9 cellular contexts compared by ENCODE assay signal in the genomic region with DNA sequence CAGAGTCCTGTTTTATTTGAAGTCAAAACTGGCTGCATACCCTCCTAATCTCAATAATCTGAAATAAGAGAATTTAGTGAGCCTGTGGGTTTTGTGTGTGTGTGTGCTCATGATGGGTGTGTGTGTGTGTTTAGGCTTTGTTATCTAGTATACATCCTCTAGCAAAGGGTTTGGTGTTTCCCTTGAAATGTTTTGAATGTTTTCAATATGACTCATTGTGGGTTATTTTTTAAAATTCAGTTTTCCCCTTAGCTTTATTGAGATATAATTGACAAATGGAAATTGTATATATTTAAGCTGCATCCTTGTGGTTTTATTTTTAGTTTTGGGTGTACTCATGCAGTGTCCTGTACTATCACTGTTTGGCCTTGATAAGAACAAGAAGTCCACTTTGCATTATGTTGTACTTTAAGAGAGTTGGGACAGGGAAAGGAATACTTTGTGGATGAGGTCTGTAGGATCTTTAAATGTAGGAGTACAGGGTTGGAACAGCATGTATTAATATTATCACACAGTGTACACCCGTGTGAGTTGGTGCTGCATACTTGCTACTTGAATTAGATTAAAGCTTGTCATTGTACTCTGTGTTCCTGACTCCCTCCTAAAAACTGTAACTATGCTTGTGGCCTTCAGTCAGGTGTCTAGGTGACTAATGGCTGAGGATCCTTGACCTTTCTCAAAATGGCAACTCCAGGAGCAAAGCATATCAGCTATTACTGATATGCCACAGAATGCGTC. TPM values are rescaled to one million over a fixed set of nuclear protein-coding genes. Genes with fewer than 3 reads are reported as not detected.
DNase-seq lines count a peak whose midpoint lies in the region; ATAC-seq lines count a peak whose summit lies in the region.
"Had no signal": no experiment of that assay in that cellular context is flagged by ENCODE, and none has a peak within 500 bp of the region (broad histone marks: within the 10 kb centered on the region; RNA-seq: fewer than 3 reads in every experiment).

No MANE protein-coding gene starts in this region.

- no peaks in the 10 kb centered on the region for H3K9me3 ChIP-seq in CD4-positive, CD25-positive, alpha-beta regulatory T cell (ENCODE audit: control insufficient read depth in 2 of 2, low read length in 2 of 2)

- no peaks in the 10 kb centered on the region for H3K36me3 Mint-ChIP-seq in CD4-positive, CD25-positive, alpha-beta regulatory T cell
- H3K36me3 Mint-ChIP-seq in activated CD8-positive, alpha-beta T cell treated with anti-CD3 and anti-CD28 coated beads, Interleukin-2, amount 10 ng/mL, durations not matched to agents 7 days and 5 days (ENCODE audit: low read depth) = no peaks in the 10 kb centered on the region
- no peaks in the 10 kb centered on the region for H3K36me3 Mint-ChIP-seq in immature natural killer cell

- H3K4me1 ChIP-seq in CD4-positive, CD25-positive, alpha-beta regulatory T cell (ENCODE audit: control insufficient read depth, insufficient read depth, low read length, poor library complexity, severe bottlenecking) = peaks cover 27% of the 10 kb centered on the region

- no peaks in the 10 kb centered on the region for H3K36me3 ChIP-seq in CD4-positive, CD25-positive, alpha-beta regulatory T cell (ENCODE audit: control insufficient read depth, insufficient read depth, low read length)

- H3K9me3 Mint-ChIP-seq in CD4-positive, CD25-positive, alpha-beta regulatory T cell = peaks cover 0 to 2% (median 0%) of the 10 kb centered on the region in 7 donors
- H3K9me3 Mint-ChIP-seq in activated CD8-positive, alpha-beta T cell treated with anti-CD3 and anti-CD28 coated beads, Interleukin-2, amount 10 ng/mL, durations not matched to agents 7 days and 5 days (ENCODE audit: insufficient read depth) = no peaks in the 10 kb centered on the region
- no peaks in the 10 kb centered on the region for H3K9me3 Mint-ChIP-seq in immature natural killer cell
- H3K9me3 Mint-ChIP-seq: brain had no signal

- no peaks in the 10 kb centered on the region for H3K27me3 ChIP-seq in CD4-positive, CD25-positive, alpha-beta regulatory T cell (ENCODE audit: control insufficient read depth, insufficient read depth, low read length)

- peak overlapping the region in 2 of 4 donors; percentile 3 to 53 for H3K4me3 Mint-ChIP-seq in CD4-positive, CD25-positive, alpha-beta regulatory T cell
- H3K4me3 Mint-ChIP-seq in activated CD8-positive, alpha-beta T cell treated with anti-CD3 and anti-CD28 coated beads, Interleukin-2, amount 10 ng/mL, durations not matched to agents 7 days and 5 days = peak overlapping the region; percentile 26
- peak overlapping the region in 4 of 5 donors; percentile 2 to 56 (median 29) for H3K4me3 Mint-ChIP-seq in immature natural killer cell
- H3K4me3 Mint-ChIP-seq: brain had no signal

- peak in 2 of 3 donors; percentile 27 to 80 for DNase-seq in CD4-positive, CD25-positive, alpha-beta regulatory T cell
- DNase-seq in HCEC 1CT (peak; percentile 86), immature natural killer cell (no peak), NCI-H1092 treated with DMSO at 0.1 percent for 48 hours (lab: John Stamatoyannopoulos, UW) (no peak), nucleus accumbens (lab: John Stamatoyannopoulos, UW) (no peak), hypothalamus (lab: John Stamatoyannopoulos, UW) (no peak), left lobe of liver (ENCODE audit: low spot score) (no peak)
- DNase-seq in activated CD8-positive, alpha-beta T cell treated with anti-CD3 and anti-CD28 coated beads, Interleukin-2, amount 10 ng/mL, durations not matched to agents 7 days and 5 days = peak; percentile 42

- peak overlapping the region in 2 of 3 donors; percentile 25 to 66 for H3K27ac Mint-ChIP-seq in CD4-positive, CD25-positive, alpha-beta regulatory T cell
- peak overlapping the region; percentile 56 for H3K27ac Mint-ChIP-seq in activated CD8-positive, alpha-beta T cell treated with anti-CD3 and anti-CD28 coated beads, Interleukin-2, amount 10 ng/mL, durations not matched to agents 7 days and 5 days
- peak overlapping the region; percentile 2 to 61 (median 11) for H3K27ac Mint-ChIP-seq in immature natural killer cell

- POLR2A ChIA-PET in activated CD8-positive, alpha-beta T cell treated with anti-CD3 and anti-CD28 coated beads, Interleukin-2, amount 10 ng/mL, durations not matched to agents 7 days and 5 days (lab: Charles Lee) = interaction anchor here (1.1 kb wide), 1 partner anchor 284 kb away, joined by 3 read pairs; a partner anchor contains a TSS

- no peaks in the 10 kb centered on the region for H3K27me3 Mint-ChIP-seq in CD4-positive, CD25-positive, alpha-beta regulatory T cell
- no peaks in the 10 kb centered on the region for H3K27me3 Mint-ChIP-seq in activated CD8-positive, alpha-beta T cell treated with anti-CD3 and anti-CD28 coated beads, Interleukin-2, amount 10 ng/mL, durations not matched to agents 7 days and 5 days (ENCODE audit: low read depth)
- peaks cover 0 to 2% (median 0%) of the 10 kb centered on the region in 3 donors for H3K27me3 Mint-ChIP-seq in immature natural killer cell (ENCODE audit: low read depth in 3 of 3)
- H3K27me3 Mint-ChIP-seq: brain had no signal

- H3K4me3 ChIP-seq in CD4-positive, CD25-positive, alpha-beta regulatory T cell (ENCODE audit: low read depth, low read length) = peak overlapping the region; percentile 13

- no peak overlapping the region for H3K27ac ChIP-seq in CD4-positive, CD25-positive, alpha-beta regulatory T cell (ENCODE audit: insufficient read depth, low read length, poor library complexity, severe bottlenecking)

- peak; percentile 58 to 73 for ATAC-seq in CD4-positive, CD25-positive, alpha-beta regulatory T cell (ENCODE audit: low read depth in 2 of 2)
- peak; percentile 74 for ATAC-seq in activated CD8-positive, alpha-beta T cell treated with anti-CD3 and anti-CD28 coated beads, Interleukin-2, amount 10 ng/mL, durations not matched to agents 7 days and 5 days
- ATAC-seq in left lobe of liver = no peak

- CTCF ChIA-PET in activated CD8-positive, alpha-beta T cell treated with anti-CD3 and anti-CD28 coated beads, Interleukin-2, amount 10 ng/mL, durations not matched to agents 7 days and 5 days (lab: Charles Lee) = interaction anchor here (0.6 to 2.4 kb wide), 12 partner anchors 21 to 177 kb away, joined by 3 to 13 read pairs (median 5); no protein-coding TSS in a partner anchor

- peaks cover 20 to 37% (median 22%) of the 10 kb centered on the region in 4 donors for H3K4me1 Mint-ChIP-seq in CD4-positive, CD25-positive, alpha-beta regulatory T cell
- H3K4me1 Mint-ChIP-seq in activated CD8-positive, alpha-beta T cell treated with anti-CD3 and anti-CD28 coated beads, Interleukin-2, amount 10 ng/mL, durations not matched to agents 7 days and 5 days (ENCODE audit: low read depth) = peaks cover 43% of the 10 kb centered on the region
- peaks cover 52 to 82% of the 10 kb centered on the region in 2 donors for H3K4me1 Mint-ChIP-seq in immature natural killer cell

RNA-seq across cellular contexts. Expression of a gene that starts 58.3 kb away (rescaled TPM):
- total RNA-seq in CD4-positive, CD25-positive, alpha-beta regulatory T cell = 39.2 TPM
- 10 to 100 TPM; 11.4 to 16.1 (median 13.9) TPM for polyA plus RNA-seq in CD4-positive, CD25-positive, alpha-beta regulatory T cell
- total RNA-seq in activated CD8-positive, alpha-beta T cell treated with anti-CD3 and anti-CD28 coated beads, Interleukin-2, amount 10 ng/mL, durations not matched to agents 7 days and 5 days = 10 to 100 TPM; 31.2 to 33.2 TPM
- 10 to 100 TPM; 38.6 to 95.0 (median 55.9) TPM for polyA plus RNA-seq in immature natural killer cell
- 14.5 TPM for total RNA-seq in left lobe of liver

Comparison
In these comparisons a context has a peak if more than half of its experiments do, and no peak if none do; other contexts are left out.
1. DNase-seq: peak in CD4-positive, CD25-positive, alpha-beta regulatory T cell (2 of 3), HCEC 1CT (single experiment) and activated CD8-positive, alpha-beta T cell treated with anti-CD3 and anti-CD28 coated beads, Interleukin-2, amount 10 ng/mL, durations not matched to agents 7 days and 5 days (single experiment); none in immature natural killer cell (0 of 3), NCI-H1092 treated with DMSO at 0.1 percent for 48 hours (single experiment), nucleus accumbens (0 of 56), hypothalamus (0 of 51) and left lobe of liver (single experiment).
2. Peak in every context shown above with its lines, with median percentiles within 50 percentile points of each other: H3K27ac Mint-ChIP-seq.